ENCODE assay signal across 8 cellular contexts in the genomic region with DNA sequence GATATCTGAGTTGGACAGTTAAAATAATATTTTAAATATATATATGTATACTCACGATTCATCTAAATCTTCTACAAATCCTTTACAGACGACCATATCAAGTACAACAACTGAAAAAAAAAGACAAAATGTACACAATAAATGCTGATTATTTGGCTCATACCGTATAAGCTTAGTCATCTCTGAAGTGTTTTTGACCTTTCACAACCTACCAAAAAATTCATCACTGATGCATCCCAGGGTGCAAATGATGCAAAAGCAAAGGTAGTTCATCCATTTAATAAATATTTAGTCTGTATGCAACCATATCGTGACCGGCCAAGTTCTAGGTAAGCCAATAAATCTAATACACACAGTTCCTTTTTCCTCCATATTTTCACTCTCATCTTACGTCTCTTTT. TPM values are rescaled to one million over a fixed set of nuclear protein-coding genes. Genes with fewer than 3 reads are reported as not detected.
DNase-seq lines count a peak whose midpoint lies in the region; ATAC-seq, FAIRE-seq and TF ChIP-seq lines count a peak whose summit lies in the region.

No MANE protein-coding gene starts in this region.

- H3K27ac ChIP-seq in HUES6 (ENCODE audit: low read depth, low read length) (no peak overlapping the region), muscle layer of duodenum (ENCODE audit: low read length) (no peak overlapping the region)

- DNase-seq in AG09309 (ENCODE audit: low read depth) (no peak), bronchial epithelial cell (ENCODE audit: low read depth) (peak; percentile 33), SK-N-DZ (ENCODE audit: low spot score) (no peak), globus pallidus (ENCODE audit: low spot score) (no peak)

- FAIRE-seq in bronchial epithelial cell (lab: Jason Lieb, UNC), result no peak

- 0 out of 2 replicates have a peak, but pooled peaks cover 3% of the 10 kb centered on the region for H3K4me1 ChIP-seq in HUES6 (ENCODE audit: control insufficient read depth, insufficient read depth, low read length)
- peaks cover 6 to 15% of the 10 kb centered on the region in 2 donors for H3K4me1 ChIP-seq in muscle layer of duodenum (ENCODE audit: control insufficient read depth in 1 of 2, insufficient read depth in 2 of 2, low read length in 2 of 2)

- no peak for ATAC-seq in GM19035 (IDR thresholded peaks at IDR 0.05; ENCODE audit: unreplicated experiment)
- ATAC-seq in GM18907 (IDR thresholded peaks at IDR 0.05; ENCODE audit: unreplicated experiment), result no peak

- TF ChIP-seq CTCF in AG09309 (IDR thresholded peaks at IDR 0.05; ENCODE audit: control insufficient read depth, insufficient read depth, low read depth, low read length, missing control alignments) (no peak), bronchial epithelial cell (IDR thresholded peaks at IDR 0.05; ENCODE audit: insufficient read depth, low read length, severe bottlenecking) (no peak)

- H3K36me3 ChIP-seq in HUES6 (ENCODE audit: control insufficient read depth, insufficient read depth, low read length) (peaks cover 44% of the 10 kb centered on the region), bronchial epithelial cell (ENCODE audit: control insufficient read depth, insufficient read depth, low read length) (peaks cover 7% of the 10 kb centered on the region), muscle layer of duodenum (ENCODE audit: control insufficient read depth in 1 of 2, insufficient read depth in 2 of 2, low read length in 2 of 2) (peaks cover 29 to 33% of the 10 kb centered on the region in 2 donors)

- H3K9ac ChIP-seq in HUES6 (ENCODE audit: low read length), result peak overlapping the region; percentile 86

- H3K9me3 ChIP-seq in HUES6 (ENCODE audit: control insufficient read depth, insufficient read depth, low read depth, low read length) (no peaks in the 10 kb centered on the region), muscle layer of duodenum (ENCODE audit: control insufficient read depth in 1 of 2, low read length in 2 of 2) (no peaks in the 10 kb centered on the region)

- H3K27me3 ChIP-seq in HUES6 (ENCODE audit: control insufficient read depth, insufficient read depth, low read length), result no peaks in the 10 kb centered on the region
- H3K27me3 ChIP-seq in bronchial epithelial cell (ENCODE audit: control insufficient read depth, insufficient read depth, low read length), result no peaks in the 10 kb centered on the region
- no peaks in the 10 kb centered on the region for H3K27me3 ChIP-seq in muscle layer of duodenum (ENCODE audit: low read depth, low read length)

- H3K4me3 ChIP-seq in AG09309 (ENCODE audit: control insufficient read depth, low read depth, low read length) (peak overlapping the region; percentile 90), HUES6 (ENCODE audit: low read depth, low read length) (peak overlapping the region; percentile 83), bronchial epithelial cell (ENCODE audit: low read depth, low read length) (peak overlapping the region; percentile 95), muscle layer of duodenum (ENCODE audit: low read depth in 1 of 2, low read length in 2 of 2) (peak overlapping the region; percentile 94 to 97)

RNA-seq across cellular contexts. Expression of gene TMX3, which starts 1.1 kb away (rescaled TPM):
- 35.8 and 40.2 TPM in 2 replicates for total RNA-seq in bronchial epithelial cell
- polyA plus RNA-seq in SK-N-DZ (2014; cell fraction: cytosol; rRNA removed), result 32.8 and 35.8 TPM in 2 replicates
- polyA plus RNA-seq in SK-N-DZ (2014; cell fraction: nucleus; rRNA removed), result 142 and 164 TPM in 2 replicates
